In the genomic region with DNA sequence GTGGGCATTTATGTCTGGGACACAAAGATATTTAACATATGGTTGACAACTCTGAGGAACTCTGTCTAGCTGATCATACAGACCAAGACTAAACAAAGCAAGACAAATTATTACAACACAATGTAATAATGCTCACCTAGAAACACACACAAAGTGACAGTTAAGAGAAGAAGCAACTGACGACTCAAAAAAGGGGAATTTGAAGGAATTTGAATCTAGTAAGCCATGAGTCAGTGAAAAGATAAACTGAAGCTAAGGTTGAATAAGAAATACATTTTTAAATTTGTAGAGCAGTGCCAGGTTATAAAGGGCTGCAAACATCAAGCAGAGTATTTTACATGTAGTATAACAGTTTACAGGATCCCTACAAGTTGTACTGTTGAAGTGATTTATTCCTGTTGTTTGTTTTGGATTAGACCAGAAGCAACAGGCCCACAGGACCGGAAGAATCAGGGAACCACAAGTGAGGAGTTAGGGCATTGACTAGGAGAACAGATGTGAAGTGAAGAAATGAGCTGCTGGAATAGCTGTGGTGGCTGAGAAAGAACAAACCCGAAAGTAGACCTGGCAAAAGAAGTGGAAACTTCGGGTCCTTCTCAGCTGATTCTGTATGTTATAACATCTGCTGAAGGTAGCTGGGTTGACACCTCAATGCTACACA, we compare ENCODE assay signal across 25 cellular contexts. TPM values are rescaled to one million over a fixed set of nuclear protein-coding genes. Genes with fewer than 3 reads are reported as not detected.
A peak's percentile ranks its signal among the peaks of the same experiment; 100 is the strongest.
DNase-seq lines count a peak whose midpoint lies in the region; ATAC-seq, FAIRE-seq and TF ChIP-seq lines count a peak whose summit lies in the region.
"Had no signal": no experiment of that assay in that cellular context is flagged by ENCODE, and none has a peak within 500 bp of the region (broad histone marks: within the 10 kb centered on the region; RNA-seq: fewer than 3 reads in every experiment).

No MANE protein-coding gene starts in this region.

- 33% methylated on average over 4 of the region's 4 CpGs for WGBS in A549 (ENCODE audit: missing lambda C conversion rate)

- peaks cover 96% of the 10 kb centered on the region for H3K36me3 Mint-ChIP-seq in activated T-helper 17 cell treated with anti-CD3 and anti-CD28 coated beads, Interleukin-2, amount 50 U/mL, for 72 hours (ENCODE audit: low read depth)
- H3K36me3 Mint-ChIP-seq in activated CD4-positive, alpha-beta T cell treated with anti-CD3 and anti-CD28 coated beads, Interleukin-2, amount 10 ng/mL, durations not matched to agents 7 days and 5 days (ENCODE audit: low read depth): peaks cover 51% of the 10 kb centered on the region

- no peak for TF ChIP-seq EP300 in A549 (IDR thresholded peaks at IDR 0.05)

- no peaks in the 10 kb centered on the region for H3K4me1 ChIP-seq in A549
- H3K4me1 ChIP-seq: foreskin keratinocyte, left ventricle myocardium inferior had no signal

- H3K4me1 Mint-ChIP-seq in activated T-helper 17 cell treated with anti-CD3 and anti-CD28 coated beads, Interleukin-2, amount 50 U/mL, for 72 hours: no peaks in the 10 kb centered on the region
- H3K4me1 Mint-ChIP-seq in activated CD4-positive, alpha-beta T cell treated with anti-CD3 and anti-CD28 coated beads, Interleukin-2, amount 10 ng/mL, durations not matched to agents 7 days and 5 days: no peaks in the 10 kb centered on the region
- H3K4me1 Mint-ChIP-seq: activated naive CD4-positive, alpha-beta T cell treated with anti-CD3 and anti-CD28 coated beads, Interleukin-2, amount 10 ng/mL, durations not matched to agents 7 days and 5 days had no signal

- POLR2A ChIA-PET in A549 (lab: Yijun Ruan, JAX): no interaction called here
- POLR2A ChIA-PET in activated CD4-positive, alpha-beta T cell treated with anti-CD3 and anti-CD28 coated beads, Interleukin-2, amount 10 ng/mL, durations not matched to agents 7 days and 5 days (lab: Charles Lee): no interaction called here

- no peak overlapping the region for H3K4me3 Mint-ChIP-seq in activated T-helper 17 cell treated with anti-CD3 and anti-CD28 coated beads, Interleukin-2, amount 50 U/mL, for 72 hours
- H3K4me3 Mint-ChIP-seq in activated CD4-positive, alpha-beta T cell treated with anti-CD3 and anti-CD28 coated beads, Interleukin-2, amount 10 ng/mL, durations not matched to agents 7 days and 5 days: no peak overlapping the region
- H3K4me3 Mint-ChIP-seq: activated CD8-positive, alpha-beta T cell treated with anti-CD3 and anti-CD28 coated beads, Interleukin-2, amount 10 ng/mL, durations not matched to agents 7 days and 5 days; activated naive CD4-positive, alpha-beta T cell treated with anti-CD3 and anti-CD28 coated beads, Interleukin-2, amount 10 ng/mL, durations not matched to agents 7 days and 5 days; central memory CD8-positive, alpha-beta T cell; naive thymus-derived CD8-positive, alpha-beta T cell had no signal

- no peak for TF ChIP-seq CTCF in A549 (IDR thresholded peaks at IDR 0.05)
- no peak for TF ChIP-seq CTCF in GM20000 (IDR thresholded peaks at IDR 0.05; ENCODE audit: extremely low read depth, missing control alignments)

- no peak overlapping the region for H3K4me3 ChIP-seq in A549
- H3K4me3 ChIP-seq: left ventricle myocardium inferior, MG63 had no signal

- ATAC-seq in A549 (no peak), left lobe of liver (no peak)
- ATAC-seq in activated T-helper 17 cell treated with anti-CD3 and anti-CD28 coated beads, Interleukin-2, amount 50 U/mL, for 72 hours (replicated peaks): no peak
- ATAC-seq: activated CD8-positive, alpha-beta T cell treated with anti-CD3 and anti-CD28 coated beads, Interleukin-2, amount 10 ng/mL, durations not matched to agents 7 days and 5 days; foreskin keratinocyte; naive thymus-derived CD8-positive, alpha-beta T cell had no signal

- H3K9me3 ChIP-seq in A549: no peaks in the 10 kb centered on the region
- H3K9me3 ChIP-seq: left ventricle myocardium inferior, MG63 had no signal

- peak; percentile 36 for FAIRE-seq in A549 (lab: Jason Lieb, UNC)
- FAIRE-seq: small intestine had no signal

- peak overlapping the region; percentile 36 for H3K27ac Mint-ChIP-seq in activated T-helper 17 cell treated with anti-CD3 and anti-CD28 coated beads, Interleukin-2, amount 50 U/mL, for 72 hours
- H3K27ac Mint-ChIP-seq in activated CD4-positive, alpha-beta T cell treated with anti-CD3 and anti-CD28 coated beads, Interleukin-2, amount 10 ng/mL, durations not matched to agents 7 days and 5 days: no peak overlapping the region
- H3K27ac Mint-ChIP-seq: activated CD8-positive, alpha-beta T cell treated with anti-CD3 and anti-CD28 coated beads, Interleukin-2, amount 10 ng/mL, durations not matched to agents 7 days and 5 days; activated naive CD4-positive, alpha-beta T cell treated with anti-CD3 and anti-CD28 coated beads, Interleukin-2, amount 10 ng/mL, durations not matched to agents 7 days and 5 days had no signal

- DNase-seq in A549 (ENCODE audit: low read depth in 1 of 2, low spot score in 1 of 2): no peak
- DNase-seq in GM04503 (ENCODE audit: low read depth): peak; percentile 27
- peak; percentile 59 for DNase-seq in fibroblast of peridontal ligament (ENCODE audit: extremely low read depth)
- no peak for DNase-seq in left lobe of liver (ENCODE audit: low spot score)
- no peak for DNase-seq in activated CD4-positive, alpha-beta T cell treated with anti-CD3 and anti-CD28 coated beads, Interleukin-2, amount 10 ng/mL, durations not matched to agents 7 days and 5 days
- no peak for DNase-seq in GM20000 (ENCODE audit: low spot score)
- DNase-seq in T-helper 2 cell: no peak
- DNase-seq: activated CD4-positive, CD25-positive, alpha-beta regulatory T cell treated with anti-CD3 and anti-CD28 coated beads, Interleukin-2, amount 50 U/mL, for 72 hours; activated CD8-positive, alpha-beta T cell treated with anti-CD3 and anti-CD28 coated beads, Interleukin-2, amount 10 ng/mL, durations not matched to agents 7 days and 5 days; activated naive CD4-positive, alpha-beta T cell treated with anti-CD3 and anti-CD28 coated beads, Interleukin-2, amount 10 ng/mL, durations not matched to agents 7 days and 5 days; activated T-cell treated with anti-CD3 and anti-CD28 coated beads, Interleukin-2, amount 50 U/mL, for 1 hour; aorta; EL; foreskin keratinocyte; left ventricle myocardium inferior; MG63; naive thymus-derived CD8-positive, alpha-beta T cell; NCI-H1436 treated with DMSO at 0.1 percent for 48 hours; NCI-H2107; NCI-H510A treated with DMSO at 0.1 percent for 48 hours; occipital lobe; small intestine had no signal

- CTCF ChIA-PET in A549 (lab: Yijun Ruan, JAX): interaction anchor here (1.6 to 2.1 kb wide), 2 partner anchors 15 to 62 kb away, joined by 6 to 8 read pairs; no protein-coding TSS in a partner anchor
- CTCF ChIA-PET in activated CD4-positive, alpha-beta T cell treated with anti-CD3 and anti-CD28 coated beads, Interleukin-2, amount 10 ng/mL, durations not matched to agents 7 days and 5 days (lab: Charles Lee): interaction anchor here (0.7 to 0.8 kb wide), 2 partner anchors 16 to 257 kb away, joined by 3 read pairs; no protein-coding TSS in a partner anchor

- no peak overlapping the region for H3K4me2 ChIP-seq in A549

- no peak for TF ChIP-seq RAD21 in A549 (conservative IDR thresholded peaks at IDR 0.05 in 1 of 2, IDR thresholded peaks at IDR 0.05 in 1 of 2)

- H3K27ac ChIP-seq in A549: no peak overlapping the region
- H3K27ac ChIP-seq: C4-2B, foreskin keratinocyte, left ventricle myocardium inferior had no signal

- H3K9me3 Mint-ChIP-seq in activated T-helper 17 cell treated with anti-CD3 and anti-CD28 coated beads, Interleukin-2, amount 50 U/mL, for 72 hours: no peaks in the 10 kb centered on the region
- H3K9me3 Mint-ChIP-seq in activated CD4-positive, alpha-beta T cell treated with anti-CD3 and anti-CD28 coated beads, Interleukin-2, amount 10 ng/mL, durations not matched to agents 7 days and 5 days: no peaks in the 10 kb centered on the region
- H3K9me3 Mint-ChIP-seq: activated naive CD4-positive, alpha-beta T cell treated with anti-CD3 and anti-CD28 coated beads, Interleukin-2, amount 10 ng/mL, durations not matched to agents 7 days and 5 days; central memory CD8-positive, alpha-beta T cell; naive thymus-derived CD8-positive, alpha-beta T cell had no signal

- no peak for TF ChIP-seq POLR2A in A549 (IDR thresholded peaks at IDR 0.05; ENCODE audit: low read length)

- no peaks in the 10 kb centered on the region for H3K27me3 Mint-ChIP-seq in activated T-helper 17 cell treated with anti-CD3 and anti-CD28 coated beads, Interleukin-2, amount 50 U/mL, for 72 hours
- H3K27me3 Mint-ChIP-seq in activated CD4-positive, alpha-beta T cell treated with anti-CD3 and anti-CD28 coated beads, Interleukin-2, amount 10 ng/mL, durations not matched to agents 7 days and 5 days: no peaks in the 10 kb centered on the region
- H3K27me3 Mint-ChIP-seq: activated naive CD4-positive, alpha-beta T cell treated with anti-CD3 and anti-CD28 coated beads, Interleukin-2, amount 10 ng/mL, durations not matched to agents 7 days and 5 days; central memory CD8-positive, alpha-beta T cell; naive thymus-derived CD8-positive, alpha-beta T cell had no signal

TF ChIP-seq in A549, 52 proteins besides CTCF, POLR2A, EP300 and RAD21:
- TF ChIP-seq CHD2 (IDR thresholded peaks at IDR 0.05; ENCODE audit: low read length, partially characterized antibody) (no peak), POLR2AphosphoS2 (conservative IDR thresholded peaks at IDR 0.05; ENCODE audit: low read length) (no peak), RCOR1 (IDR thresholded peaks at IDR 0.05; ENCODE audit: low read depth, low read length) (no peak)
TF ChIP-seq in A549: peak in this region for 0.

RNA-seq across cellular contexts. Expression of gene IFIH1, which starts 35.6 kb away (rescaled TPM):
- polyA plus RNA-seq in A549 (2011; rRNA removed) (0.57 and 0.70 TPM in 2 replicates), A549 (2017; fragmentation: RNase III; extraction: RNeasy Plus Mini Kit Qiagen cat#74134 plus additional on column Dnase treatment) (0.21 to 0.49 TPM (median 0.46 TPM) in 3 replicates)
- 0.13 and 0.26 TPM in 2 replicates for polyA plus RNA-seq in A549 (2012; cell fraction: cytosol; rRNA removed)
- polyA plus RNA-seq in A549 (2012; cell fraction: nucleus; rRNA removed): 0.26 and 0.60 TPM in 2 replicates
- polyA minus RNA-seq in A549 (2011; rRNA and poly(A)+ RNA removed): 0.17 and 0.29 TPM in 2 replicates
- 10 to 100 TPM; 24.8 to 26.7 TPM for total RNA-seq in activated T-helper 17 cell treated with anti-CD3 and anti-CD28 coated beads, Interleukin-2, amount 50 U/mL, for 72 hours
- 9.4 TPM for total RNA-seq in left lobe of liver
- 10 to 100 TPM; 57.3 to 65.5 TPM for total RNA-seq in activated CD4-positive, alpha-beta T cell treated with anti-CD3 and anti-CD28 coated beads, Interleukin-2, amount 10 ng/mL, durations not matched to agents 7 days and 5 days

RNA-seq across cellular contexts. Expression of gene FAP, which starts 39.6 kb away (rescaled TPM):
- polyA plus RNA-seq in A549 (2011; rRNA removed) (0.16 TPM in 1 of 2 replicates, not detected in the other), A549 (2017; fragmentation: RNase III; extraction: RNeasy Plus Mini Kit Qiagen cat#74134 plus additional on column Dnase treatment) (0.03 to 0.21 TPM (median 0.13 TPM) in 3 replicates)
- polyA plus RNA-seq in A549 (2012; cell fraction: cytosol; rRNA removed): not detected in 2 replicates
- not detected in 2 replicates for polyA plus RNA-seq in A549 (2012; cell fraction: nucleus; rRNA removed)
- 0.19 TPM in 1 of 2 replicates, not detected in the other for polyA minus RNA-seq in A549 (2011; rRNA and poly(A)+ RNA removed)
- total RNA-seq in activated T-helper 17 cell treated with anti-CD3 and anti-CD28 coated beads, Interleukin-2, amount 50 U/mL, for 72 hours: not detected
- total RNA-seq in left lobe of liver: 0.58 TPM
- total RNA-seq in activated CD4-positive, alpha-beta T cell treated with anti-CD3 and anti-CD28 coated beads, Interleukin-2, amount 10 ng/mL, durations not matched to agents 7 days and 5 days: not detected
- total RNA-seq: activated CD8-positive, alpha-beta T cell treated with anti-CD3 and anti-CD28 coated beads, Interleukin-2, amount 10 ng/mL, durations not matched to agents 7 days and 5 days; naive thymus-derived CD8-positive, alpha-beta T cell had no signal
- polyA plus RNA-seq: naive thymus-derived CD8-positive, alpha-beta T cell had no signal

Comparison
In these comparisons a context has a peak if more than half of its experiments do, and no peak if none do; other contexts are left out.
1. DNase-seq: peak in GM04503 (single experiment) and fibroblast of peridontal ligament (single experiment); none in A549 (0 of 2), left lobe of liver (single experiment), activated CD4-positive, alpha-beta T cell treated with anti-CD3 and anti-CD28 coated beads, Interleukin-2, amount 10 ng/mL, durations not matched to agents 7 days and 5 days (single experiment), GM20000 (single experiment) and T-helper 2 cell (0 of 5).